ENCODE assay signal across 8 cellular contexts in the genomic region with DNA sequence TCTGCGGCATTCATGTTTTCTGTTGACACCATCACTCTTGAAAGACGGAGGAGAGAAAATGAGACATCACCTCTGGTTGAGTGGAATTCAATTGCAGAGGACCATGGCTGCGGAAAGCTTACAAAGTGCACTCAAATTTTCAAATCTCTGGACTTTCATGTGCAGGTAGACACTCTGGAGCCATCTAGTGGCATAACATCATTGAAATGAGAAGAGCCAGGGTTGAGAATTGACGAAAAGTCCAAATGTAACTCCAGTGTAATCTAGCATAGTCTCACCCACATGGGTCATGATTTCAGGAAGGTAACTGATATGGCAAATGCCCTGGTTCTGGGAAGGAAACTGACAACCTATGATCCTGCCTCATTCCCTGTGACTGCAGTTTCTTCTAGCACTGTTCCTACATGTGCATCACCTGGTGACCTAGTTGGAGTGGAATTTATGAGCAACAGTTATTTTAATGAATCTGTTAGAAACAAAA.
A peak's percentile ranks its signal among the peaks of the same experiment; 100 is the strongest.
DNase-seq lines count a peak whose midpoint lies in the region; ATAC-seq and TF ChIP-seq lines count a peak whose summit lies in the region.

No MANE protein-coding gene starts in this region.

- no peak overlapping the region for H2AFZ ChIP-seq in SU-DHL-6 (ENCODE audit: low read depth, low read length, severe bottlenecking)

- peaks cover 6% of the 10 kb centered on the region for H3K9me3 Mint-ChIP-seq in activated CD4-positive, alpha-beta memory T cell treated with anti-CD3 and anti-CD28 coated beads for 36 hours
- H3K9me3 Mint-ChIP-seq in naive thymus-derived CD8-positive, alpha-beta T cell = peaks cover 0 to 16% (median 7%) of the 10 kb centered on the region in 9 donors

- no peaks in the 10 kb centered on the region for H3K27me3 ChIP-seq in SU-DHL-6 (ENCODE audit: low read length)

- no peaks in the 10 kb centered on the region for H3K9me2 ChIP-seq in SU-DHL-6 (replicated peaks; ENCODE audit: insufficient read depth, low read length)

- no peaks in the 10 kb centered on the region for H3K9me3 ChIP-seq in SU-DHL-6 (ENCODE audit: insufficient read depth, low read length)

- no peaks in the 10 kb centered on the region for H3K27me3 Mint-ChIP-seq in activated CD4-positive, alpha-beta memory T cell treated with anti-CD3 and anti-CD28 coated beads for 36 hours
- H3K27me3 Mint-ChIP-seq in naive thymus-derived CD8-positive, alpha-beta T cell = no peaks in the 10 kb centered on the region

- H3F3A ChIP-seq in SU-DHL-6 (ENCODE audit: insufficient read depth) = no peaks in the 10 kb centered on the region

- H3K4me3 ChIP-seq in SU-DHL-6 (ENCODE audit: insufficient read depth, low read length, poor library complexity, severe bottlenecking) = no peak overlapping the region

- no peak overlapping the region for H3K27ac Mint-ChIP-seq in activated CD4-positive, alpha-beta memory T cell treated with anti-CD3 and anti-CD28 coated beads for 36 hours
- no peak overlapping the region for H3K27ac Mint-ChIP-seq in naive thymus-derived CD8-positive, alpha-beta T cell

- H3K4me3 Mint-ChIP-seq in activated CD4-positive, alpha-beta memory T cell treated with anti-CD3 and anti-CD28 coated beads for 36 hours = no peak overlapping the region
- no peak overlapping the region for H3K4me3 Mint-ChIP-seq in naive thymus-derived CD8-positive, alpha-beta T cell

- H4K20me1 ChIP-seq in SU-DHL-6 (ENCODE audit: low read depth, low read length) = no peaks in the 10 kb centered on the region

- no peak overlapping the region for H3K9ac ChIP-seq in SU-DHL-6 (ENCODE audit: low read length)

- no peak overlapping the region for H3K4me2 ChIP-seq in SU-DHL-6 (ENCODE audit: low read depth, low read length, poor library complexity, severe bottlenecking)

- H3K27ac ChIP-seq in SU-DHL-6 (ENCODE audit: low read depth, low read length) = no peak overlapping the region

- DNase-seq in GM03348 (ENCODE audit: low spot score) (peak; percentile 45), HT1080 (ENCODE audit: low read depth) (peak; percentile 78), islet precursor cell (peak; percentile 55), SHP77 treated with DMSO at 0.1 percent for 48 hours (lab: John Stamatoyannopoulos, UW) (no peak)
- no peak for DNase-seq in activated CD4-positive, alpha-beta memory T cell treated with anti-CD3 and anti-CD28 coated beads for 36 hours
- DNase-seq in naive thymus-derived CD8-positive, alpha-beta T cell = no peak

- H3K79me2 ChIP-seq in SU-DHL-6 (ENCODE audit: insufficient read depth, low read length) = no peaks in the 10 kb centered on the region

- H3K4me1 Mint-ChIP-seq in activated CD4-positive, alpha-beta memory T cell treated with anti-CD3 and anti-CD28 coated beads for 36 hours (ENCODE audit: low read depth) = no peaks in the 10 kb centered on the region
- no peaks in the 10 kb centered on the region for H3K4me1 Mint-ChIP-seq in naive thymus-derived CD8-positive, alpha-beta T cell

- ATAC-seq in GM18909 (IDR thresholded peaks at IDR 0.05; ENCODE audit: poor library complexity, unreplicated experiment) = no peak
- no peak for ATAC-seq in naive thymus-derived CD8-positive, alpha-beta T cell

- POLR2A ChIA-PET in activated CD4-positive, alpha-beta memory T cell treated with anti-CD3 and anti-CD28 coated beads for 36 hours (lab: Charles Lee) = no interaction called here
- POLR2A ChIA-PET in naive thymus-derived CD8-positive, alpha-beta T cell (lab: Charles Lee) = no interaction called here

- peak; percentile 41 for TF ChIP-seq CTCF in SU-DHL-6 (IDR thresholded peaks at IDR 0.05; ENCODE audit: insufficient read depth, low read length, poor library complexity, severe bottlenecking)

- CTCF ChIA-PET in activated CD4-positive, alpha-beta memory T cell treated with anti-CD3 and anti-CD28 coated beads for 36 hours (lab: Charles Lee) = no interaction called here

- no peaks in the 10 kb centered on the region for H3K36me3 Mint-ChIP-seq in activated CD4-positive, alpha-beta memory T cell treated with anti-CD3 and anti-CD28 coated beads for 36 hours
- no peaks in the 10 kb centered on the region for H3K36me3 Mint-ChIP-seq in naive thymus-derived CD8-positive, alpha-beta T cell

- intact Hi-C loops in activated CD4-positive, alpha-beta memory T cell treated with anti-CD3 and anti-CD28 coated beads for 36 hours (cut with micrococcal nuclease) = no loop called here

- no peaks in the 10 kb centered on the region for H3K36me3 ChIP-seq in SU-DHL-6 (ENCODE audit: low read length)

Comparison
In these comparisons a context has a peak if more than half of its experiments do, and no peak if none do; other contexts are left out.
1. DNase-seq: peak in GM03348 (single experiment), HT1080 (single experiment) and islet precursor cell (single experiment); none in activated CD4-positive, alpha-beta memory T cell treated with anti-CD3 and anti-CD28 coated beads for 36 hours (single experiment), naive thymus-derived CD8-positive, alpha-beta T cell (0 of 10) and SHP77 treated with DMSO at 0.1 percent for 48 hours (single experiment).